In the genomic region with DNA sequence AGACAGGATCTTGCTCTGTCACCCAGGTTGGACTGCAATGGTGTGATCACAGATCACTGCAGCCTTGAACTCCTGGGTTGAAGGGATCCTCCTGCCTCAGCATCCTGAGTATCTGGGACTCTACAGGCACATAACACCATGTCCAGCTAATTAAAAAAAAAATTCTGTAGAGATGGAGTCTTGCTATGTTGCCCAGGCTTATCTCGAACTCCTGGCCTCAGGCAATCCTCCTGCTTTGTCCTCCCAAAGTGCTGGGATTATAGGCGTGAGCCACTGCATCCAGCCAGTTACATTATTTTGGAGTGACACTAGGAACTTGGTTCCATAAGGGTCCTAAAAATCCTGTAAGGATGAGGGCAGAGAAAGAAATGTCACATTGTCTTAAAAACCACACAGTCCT, we compare ENCODE assay signal across 17 cellular contexts.
A peak's percentile ranks its signal among the peaks of the same experiment; 100 is the strongest.
DNase-seq lines count a peak whose midpoint lies in the region; FAIRE-seq and TF ChIP-seq lines count a peak whose summit lies in the region.
"Had no signal": no experiment of that assay in that cellular context is flagged by ENCODE, and none has a peak within 500 bp of the region (broad histone marks: within the 10 kb centered on the region; RNA-seq: fewer than 3 reads in every experiment).

No MANE protein-coding gene starts in this region.

- no peak overlapping the region for H4K91ac ChIP-seq in trophoblast cell (ENCODE audit: low read depth, low read length)

- FAIRE-seq in GM12892 (lab: Jason Lieb, UNC): peak; percentile 70
- FAIRE-seq: G401.6, H54 had no signal

- H3K4me1 ChIP-seq in BLaER1 treated with 17β-estradiol and CSF1 and Interleukin-3, amounts not matched to agents 10 nM and 100 nM: peaks cover 18 to 57% (median 34%) of the 10 kb centered on the region in 10 experiments; a peak in 19 of 20 replicates
- peaks cover 0 to 6% of the 10 kb centered on the region in 2 experiments for H3K4me1 ChIP-seq in trophoblast cell (ENCODE audit: control insufficient read depth in 1 of 2, insufficient read depth in 2 of 2, low read length in 2 of 2)
- H3K4me1 ChIP-seq: Caco-2, HAP-1 had no signal

- no peak overlapping the region for H3K4ac ChIP-seq in trophoblast cell (ENCODE audit: low read depth, low read length)

- no peak overlapping the region for H2AK5ac ChIP-seq in trophoblast cell (ENCODE audit: low read length)

- no peak overlapping the region for H2BK120ac ChIP-seq in trophoblast cell (ENCODE audit: insufficient read depth, low read length, poor library complexity)

- WGBS in trophoblast cell (ENCODE audit: extremely low coverage, insufficient coverage, insufficient read length): no CpG with 5 or more reads among the region's 2 CpGs

- no peak for DNase-seq in GM12892 (ENCODE audit: insufficient read length)
- peak in 1 of 2 donors; percentile 9 for DNase-seq in trophoblast cell
- no peak for DNase-seq in NCI-H345 treated with DMSO at 0.1 percent for 48 hours (lab: John Stamatoyannopoulos, UW; ENCODE audit: unreplicated experiment)
- DNase-seq in NCI-H1417 treated with DMSO at 0.1 percent for 48 hours (lab: John Stamatoyannopoulos, UW): no peak
- no peak for DNase-seq in activated CD4-positive, alpha-beta T cell treated with anti-CD3 and anti-CD28 coated beads, Interleukin-2, amount 50 U/mL, for 1 hour
- DNase-seq: Caco-2; CD8-positive, alpha-beta T cell; DMS153; DND-41; GOT3 had no signal

- TF ChIP-seq POLR2A in GM12892 (IDR thresholded peaks at IDR 0.05; ENCODE audit: low read depth, low read length): no peak

- H2BK5ac ChIP-seq in trophoblast cell (ENCODE audit: low read depth, low read length, poor library complexity): no peak overlapping the region

- TF ChIP-seq CTCF in VCaP (conservative IDR thresholded peaks at IDR 0.05): no peak

- H4K12ac ChIP-seq in trophoblast cell (ENCODE audit: low read depth, low read length): no peak overlapping the region

- peaks cover 12% of the 10 kb centered on the region for H3K79me1 ChIP-seq in trophoblast cell (ENCODE audit: low read length)

- peak overlapping the region in 7 of 11 experiments; percentile 8 to 67 (median 53); a peak in 10 of 22 replicates for H3K4me2 ChIP-seq in BLaER1 treated with 17β-estradiol and CSF1 and Interleukin-3, amounts not matched to agents 10 nM and 100 nM
- H3K4me2 ChIP-seq in trophoblast cell (ENCODE audit: low read length): no peak overlapping the region

- H3K14ac ChIP-seq in trophoblast cell (ENCODE audit: low read length): no peak overlapping the region

- no peaks in the 10 kb centered on the region for H3K79me2 ChIP-seq in trophoblast cell (ENCODE audit: control insufficient read depth, insufficient read depth, low read length, poor library complexity)

- H2BK12ac ChIP-seq in trophoblast cell (ENCODE audit: low read length): peak overlapping the region; percentile 67

- H2AFZ ChIP-seq in trophoblast cell (ENCODE audit: insufficient read depth, low read length, poor library complexity): no peak overlapping the region

- no peaks in the 10 kb centered on the region for H4K20me1 ChIP-seq in BLaER1 treated with 17β-estradiol and CSF1 and Interleukin-3, amounts not matched to agents 10 nM and 100 nM

- H3K23ac ChIP-seq in trophoblast cell (ENCODE audit: low read length): no peak overlapping the region

- peaks cover 9 to 36% (median 18%) of the 10 kb centered on the region in 11 experiments; a peak in 19 of 22 replicates for H3K36me3 ChIP-seq in BLaER1 treated with 17β-estradiol and CSF1 and Interleukin-3, amounts not matched to agents 10 nM and 100 nM
- no peaks in the 10 kb centered on the region for H3K36me3 ChIP-seq in trophoblast cell (ENCODE audit: control insufficient read depth in 1 of 2, insufficient read depth in 2 of 2, low read length in 2 of 2)
- H3K36me3 ChIP-seq: HAP-1 had no signal

- H4K8ac ChIP-seq in trophoblast cell (ENCODE audit: low read depth, low read length): no peak overlapping the region

- no peaks in the 10 kb centered on the region for H3K9me3 ChIP-seq in BLaER1 treated with 17β-estradiol and CSF1 and Interleukin-3, amounts not matched to agents 10 nM and 100 nM (replicated peaks in 1 of 11)
- H3K9me3 ChIP-seq in trophoblast cell (ENCODE audit: insufficient read depth, low read depth, low read length): no peaks in the 10 kb centered on the region
- H3K9me3 ChIP-seq: Caco-2, HAP-1 had no signal

- no peak overlapping the region for H3K4me3 ChIP-seq in BLaER1 treated with 17β-estradiol and CSF1 and Interleukin-3, amounts not matched to agents 10 nM and 100 nM
- no peak overlapping the region for H3K4me3 ChIP-seq in trophoblast cell (ENCODE audit: low read depth, low read length)
- H3K4me3 ChIP-seq: GM12878, HAP-1 had no signal

- no peaks in the 10 kb centered on the region for H3K27me3 ChIP-seq in BLaER1 treated with 17β-estradiol and CSF1 and Interleukin-3, amounts not matched to agents 10 nM and 100 nM
- no peaks in the 10 kb centered on the region for H3K27me3 ChIP-seq in trophoblast cell (ENCODE audit: insufficient read depth, low read length)

- H3K27ac ChIP-seq in BLaER1 treated with 17β-estradiol and CSF1 and Interleukin-3, amounts not matched to agents 10 nM and 100 nM: peak overlapping the region in 2 of 11 experiments; percentile 4 to 37; a peak in 1 of 22 replicates
- H3K27ac ChIP-seq in VCaP: peak overlapping the region; percentile 87
- H3K27ac ChIP-seq in trophoblast cell (ENCODE audit: low read depth, low read length): no peak overlapping the region
- H3K27ac ChIP-seq: C4-2B had no signal

- H3K18ac ChIP-seq in trophoblast cell (ENCODE audit: low read length): no peak overlapping the region

- no peak overlapping the region for H3K9ac ChIP-seq in BLaER1 treated with 17β-estradiol and CSF1 and Interleukin-3, amounts not matched to agents 10 nM and 100 nM
- H3K9ac ChIP-seq in trophoblast cell (ENCODE audit: low read length): no peak overlapping the region
